6 cellular contexts compared by ENCODE assay signal in the genomic region with DNA sequence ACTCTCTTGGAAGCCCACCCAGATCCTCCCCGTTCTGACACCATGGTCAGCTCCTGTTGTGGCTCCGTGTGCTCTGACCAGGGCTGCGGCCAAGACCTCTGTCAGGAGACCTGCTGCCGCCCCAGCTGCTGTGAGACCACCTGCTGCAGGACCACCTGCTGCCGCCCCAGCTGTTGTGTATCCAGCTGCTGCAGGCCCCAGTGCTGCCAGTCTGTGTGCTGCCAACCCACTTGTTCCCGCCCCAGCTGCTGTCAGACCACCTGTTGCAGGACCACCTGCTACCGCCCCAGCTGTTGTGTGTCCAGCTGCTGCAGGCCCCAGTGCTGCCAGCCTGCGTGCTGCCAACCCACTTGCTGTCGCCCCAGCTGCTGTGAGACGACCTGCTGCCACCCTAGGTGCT. TPM values are rescaled to one million over a fixed set of nuclear protein-coding genes. Genes with fewer than 3 reads are reported as not detected.
"Had no signal": no experiment of that assay in that cellular context is flagged by ENCODE, and none has a peak within 500 bp of the region (broad histone marks: within the 10 kb centered on the region; RNA-seq: fewer than 3 reads in every experiment).

A gene (plus strand): TSS at position 43 of the 400 bp plus-strand sequence. CDS start 0 bp downstream, at position 43.

RNA-seq across cellular contexts. Expression of the gene that starts here (rescaled TPM):
- total RNA-seq: activated CD4-positive, alpha-beta memory T cell treated with anti-CD3 and anti-CD28 coated beads for 36 hours; activated CD4-positive, alpha-beta T cell treated with anti-CD3 and anti-CD28 coated beads, Interleukin-2, amount 10 ng/mL, durations not matched to agents 7 days and 5 days; activated naive CD4-positive, alpha-beta T cell treated with anti-CD3 and anti-CD28 coated beads, Interleukin-2, amount 50 U/mL, for 72 hours; activated T-cell treated with anti-CD3 and anti-CD28 coated beads, Interleukin-2, amount 50 U/mL, for 4 hours; cardiac muscle cell; T-cell had no signal
- polyA plus RNA-seq: cardiac muscle cell had no signal
